Comparison of ENCODE assay signal across 20 cellular contexts in the genomic region with DNA sequence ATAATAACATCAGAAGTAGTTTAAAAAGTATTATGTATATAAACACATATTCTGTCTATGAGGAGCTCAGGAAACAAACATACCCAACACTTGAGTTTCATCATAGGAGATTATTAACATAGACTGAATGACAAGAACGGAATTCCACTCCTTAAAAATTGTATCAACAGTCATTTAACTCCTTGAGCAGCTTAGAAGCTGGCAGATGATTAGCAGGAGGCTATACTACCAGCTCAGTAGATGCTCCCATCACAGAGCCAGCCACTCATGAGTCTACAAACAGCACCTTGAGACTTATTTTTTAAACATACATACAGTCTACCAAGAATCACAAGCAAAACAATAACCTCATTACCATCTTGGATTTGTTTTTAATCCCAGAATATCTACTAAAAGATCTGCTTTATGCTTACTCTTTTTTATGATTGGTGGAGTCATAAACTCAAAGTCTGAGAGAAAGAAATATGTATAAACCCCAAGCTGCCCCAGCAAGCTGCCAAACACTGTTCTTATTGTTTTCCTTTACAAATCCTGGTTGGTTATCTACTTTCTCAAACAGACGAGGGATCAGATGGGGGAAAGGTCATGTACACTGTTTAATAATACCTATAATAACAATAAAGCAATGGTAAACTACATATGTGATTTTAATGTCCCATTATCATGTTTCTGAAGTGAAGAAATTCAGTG. TPM values are rescaled to one million over a fixed set of nuclear protein-coding genes. Genes with fewer than 3 reads are reported as not detected.
DNase-seq lines count a peak whose midpoint lies in the region; ATAC-seq and TF ChIP-seq lines count a peak whose summit lies in the region.
"Had no signal": no experiment of that assay in that cellular context is flagged by ENCODE, and none has a peak within 500 bp of the region (broad histone marks: within the 10 kb centered on the region; RNA-seq: fewer than 3 reads in every experiment).

No MANE protein-coding gene starts in this region.

- H3K27me3 ChIP-seq in left ventricle myocardium inferior (ENCODE audit: low read depth) (no peaks in the 10 kb centered on the region), right atrium auricular region (no peaks in the 10 kb centered on the region)
- H3K27me3 ChIP-seq: suprapubic skin had no signal

- no peaks in the 10 kb centered on the region for H3K36me3 ChIP-seq in left ventricle myocardium inferior
- H3K36me3 ChIP-seq in right atrium auricular region: no peaks in the 10 kb centered on the region
- H3K36me3 ChIP-seq: suprapubic skin had no signal

- TF ChIP-seq CTCF in left ventricle myocardium inferior (IDR thresholded peaks at IDR 0.05; ENCODE audit: borderline replicate concordance): no peak
- TF ChIP-seq CTCF in right atrium auricular region (IDR thresholded peaks at IDR 0.05): no peak

- H3K4me3 ChIP-seq in left ventricle myocardium inferior (no peak overlapping the region), right atrium auricular region (no peak overlapping the region)
- H3K4me3 ChIP-seq: suprapubic skin had no signal

- H3K27me3 Mint-ChIP-seq in activated T-helper 17 cell treated with anti-CD3 and anti-CD28 coated beads, Interleukin-2, amount 50 U/mL, for 72 hours: no peaks in the 10 kb centered on the region

- no peaks in the 10 kb centered on the region for H3K9me3 Mint-ChIP-seq in activated T-helper 17 cell treated with anti-CD3 and anti-CD28 coated beads, Interleukin-2, amount 50 U/mL, for 72 hours
- H3K9me3 Mint-ChIP-seq in stimulated activated effector memory CD8-positive, alpha-beta T cell treated with anti-CD3 and anti-CD28 coated beads, Interleukin-12 subunit alpha, Interleukin-12 subunit beta, amount 100 ng/mL, for 72 hours: no peaks in the 10 kb centered on the region
- H3K9me3 Mint-ChIP-seq: nephron progenitor cell had no signal

- H3K36me3 Mint-ChIP-seq in activated T-helper 17 cell treated with anti-CD3 and anti-CD28 coated beads, Interleukin-2, amount 50 U/mL, for 72 hours (ENCODE audit: low read depth): peaks cover 64% of the 10 kb centered on the region
- peaks cover 66% of the 10 kb centered on the region for H3K36me3 Mint-ChIP-seq in stimulated activated effector memory CD8-positive, alpha-beta T cell treated with anti-CD3 and anti-CD28 coated beads, Interleukin-12 subunit alpha, Interleukin-12 subunit beta, amount 100 ng/mL, for 72 hours

- intact Hi-C loops in left ventricle myocardium inferior (cut with micrococcal nuclease): no loop called here

- DNase-seq in left ventricle myocardium inferior (no peak), right atrium auricular region (ENCODE audit: low spot score) (no peak), kidney tubule cell (ENCODE audit: low spot score) (peak; percentile 28), DMS79 treated with DMSO at 0.1 percent for 48 hours (lab: John Stamatoyannopoulos, UW) (no peak), DMS153 treated with DMSO at 0.1 percent for 48 hours (lab: John Stamatoyannopoulos, UW; ENCODE audit: unreplicated experiment) (no peak)
- no peak for DNase-seq in stimulated activated effector memory CD8-positive, alpha-beta T cell treated with anti-CD3 and anti-CD28 coated beads, Interleukin-12 subunit alpha, Interleukin-12 subunit beta, amount 100 ng/mL, for 72 hours (ENCODE audit: low spot score in 2 of 2)
- DNase-seq: activated CD4-positive, alpha-beta T cell treated with anti-CD3 and anti-CD28 coated beads for 4 hours; activated T-cell treated with anti-CD3 and anti-CD28 coated beads, Interleukin-2, amount 50 U/mL, for 48 hours; amygdala; GDM1; NCI-H146; NCI-H2227 treated with DMSO at 0.1 percent for 48 hours; nephron progenitor cell; NK-92 treated with Interleukin-12 subunit alpha and Interleukin-12 subunit beta, amount 100 ng/mL, for 24 hours; stimulated activated CD4-positive, alpha-beta T cell treated with anti-CD3 and anti-CD28 coated beads, Interleukin-2, amount 100 ng/mL, for 24 hours had no signal

- no peaks in the 10 kb centered on the region for H3K9me3 ChIP-seq in left ventricle myocardium inferior (replicated peaks)
- no peaks in the 10 kb centered on the region for H3K9me3 ChIP-seq in right atrium auricular region
- H3K9me3 ChIP-seq: suprapubic skin had no signal

- H3K4me1 ChIP-seq in left ventricle myocardium inferior (peaks cover 91% of the 10 kb centered on the region), right atrium auricular region (peaks cover 0 to 54% of the 10 kb centered on the region in 2 donors)

- peak overlapping the region; percentile 33 for H3K27ac ChIP-seq in left ventricle myocardium inferior (replicated peaks)
- no peak overlapping the region for H3K27ac ChIP-seq in right atrium auricular region
- H3K27ac ChIP-seq: suprapubic skin had no signal

- no peak for ATAC-seq in activated T-helper 17 cell treated with anti-CD3 and anti-CD28 coated beads, Interleukin-2, amount 50 U/mL, for 72 hours (replicated peaks)
- peak; percentile 44 for ATAC-seq in stimulated activated effector memory CD8-positive, alpha-beta T cell treated with anti-CD3 and anti-CD28 coated beads, Interleukin-12 subunit alpha, Interleukin-12 subunit beta, amount 100 ng/mL, for 72 hours
- ATAC-seq in HG03520 (IDR thresholded peaks at IDR 0.05; ENCODE audit: unreplicated experiment): no peak
- ATAC-seq: Right ventricle myocardium inferior had no signal

- H3K4me3 Mint-ChIP-seq in activated T-helper 17 cell treated with anti-CD3 and anti-CD28 coated beads, Interleukin-2, amount 50 U/mL, for 72 hours: no peak overlapping the region
- peak overlapping the region; percentile 6 for H3K4me3 Mint-ChIP-seq in stimulated activated effector memory CD8-positive, alpha-beta T cell treated with anti-CD3 and anti-CD28 coated beads, Interleukin-12 subunit alpha, Interleukin-12 subunit beta, amount 100 ng/mL, for 72 hours
- H3K4me3 Mint-ChIP-seq: nephron progenitor cell; T-helper 1 cell treated with Interleukin-12 subunit alpha and Interleukin-12 subunit beta and Interleukin-4 antibody, amounts not matched to agents 30 μg/mL and 1 μg/mL, for 36 hours had no signal

- H3K4me1 Mint-ChIP-seq in activated T-helper 17 cell treated with anti-CD3 and anti-CD28 coated beads, Interleukin-2, amount 50 U/mL, for 72 hours: peaks cover 37% of the 10 kb centered on the region
- H3K4me1 Mint-ChIP-seq in stimulated activated effector memory CD8-positive, alpha-beta T cell treated with anti-CD3 and anti-CD28 coated beads, Interleukin-12 subunit alpha, Interleukin-12 subunit beta, amount 100 ng/mL, for 72 hours: peaks cover 65% of the 10 kb centered on the region
- H3K4me1 Mint-ChIP-seq: nephron progenitor cell had no signal

- peak overlapping the region; percentile 56 for H3K27ac Mint-ChIP-seq in activated T-helper 17 cell treated with anti-CD3 and anti-CD28 coated beads, Interleukin-2, amount 50 U/mL, for 72 hours
- peak overlapping the region; percentile 70 for H3K27ac Mint-ChIP-seq in stimulated activated effector memory CD8-positive, alpha-beta T cell treated with anti-CD3 and anti-CD28 coated beads, Interleukin-12 subunit alpha, Interleukin-12 subunit beta, amount 100 ng/mL, for 72 hours
- H3K27ac Mint-ChIP-seq: nephron progenitor cell; T-helper 1 cell treated with Interleukin-12 subunit alpha and Interleukin-12 subunit beta and Interleukin-4 antibody, amounts not matched to agents 30 μg/mL and 1 μg/mL, for 36 hours had no signal

RNA-seq across cellular contexts. Expression of gene CBLB, which starts 59.5 kb away (rescaled TPM):
- 46.7 TPM for total RNA-seq in left ventricle myocardium inferior
- total RNA-seq in right atrium auricular region: 10 to 100 TPM; 24.6 to 27.3 TPM
- total RNA-seq in activated T-helper 17 cell treated with anti-CD3 and anti-CD28 coated beads, Interleukin-2, amount 50 U/mL, for 72 hours: 100 to 1,000 TPM in 1 of 2 donors, 10 to 100 TPM in 1; 41.4 to 110 TPM
